21 cellular contexts compared by ENCODE assay signal in the genomic region with DNA sequence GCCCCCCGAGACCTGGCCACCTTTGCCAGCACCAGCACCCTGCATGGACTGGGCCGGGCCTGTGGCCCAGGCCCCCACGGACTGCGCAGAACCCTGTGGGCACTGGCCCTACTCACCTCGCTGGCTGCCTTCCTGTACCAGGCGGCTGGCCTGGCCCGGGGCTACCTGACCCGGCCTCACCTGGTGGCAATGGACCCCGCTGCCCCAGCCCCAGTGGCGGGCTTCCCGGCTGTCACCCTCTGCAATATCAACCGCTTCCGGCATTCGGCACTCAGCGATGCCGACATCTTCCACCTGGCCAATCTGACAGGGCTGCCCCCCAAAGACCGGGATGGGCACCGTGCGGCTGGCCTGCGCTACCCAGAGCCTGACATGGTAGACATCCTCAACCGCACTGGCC. TPM values are rescaled to one million over a fixed set of nuclear protein-coding genes. Genes with fewer than 3 reads are reported as not detected.
A peak's percentile ranks its signal among the peaks of the same experiment; 100 is the strongest.
DNase-seq lines count a peak whose midpoint lies in the region; ATAC-seq, FAIRE-seq and TF ChIP-seq lines count a peak whose summit lies in the region.
"Had no signal": no experiment of that assay in that cellular context is flagged by ENCODE, and none has a peak within 500 bp of the region (broad histone marks: within the 10 kb centered on the region; RNA-seq: fewer than 3 reads in every experiment).

No MANE protein-coding gene starts in this region.

- H2AK5ac ChIP-seq in H1 (ENCODE audit: low read depth, low read length), result no peak overlapping the region

- no peak overlapping the region for H2BK120ac ChIP-seq in H1 (replicated peaks; ENCODE audit: low read depth, low read length)

- H3K4ac ChIP-seq in H1 (replicated peaks; ENCODE audit: insufficient read length, low read depth, low read length), result no peak overlapping the region

- H2BK5ac ChIP-seq in H1 (ENCODE audit: low read depth, low read length), result no peak overlapping the region

- no peak overlapping the region for H4K91ac ChIP-seq in H1 (replicated peaks; ENCODE audit: insufficient read length, low read length)

- no peak for FAIRE-seq in H1 (lab: Jason Lieb, UNC)
- FAIRE-seq: GM12878 had no signal

- no peak overlapping the region for H3K4me2 ChIP-seq in H1 (ENCODE audit: insufficient read depth in 1 of 2, low read depth in 2 of 2, low read length in 2 of 2)

- no peak overlapping the region for H4K5ac ChIP-seq in H1 (ENCODE audit: insufficient read length, low read depth, low read length)

- H3K4me3 Mint-ChIP-seq in T-helper 17 cell (peak overlapping the region; percentile 39), glutamatergic neuron (ENCODE audit: unreplicated experiment) (no peak overlapping the region)
- H3K4me3 Mint-ChIP-seq: CD8-positive, alpha-beta T cell had no signal

- H2AFZ ChIP-seq in H1 (ENCODE audit: low read length), result no peak overlapping the region
- H2AFZ ChIP-seq: GM23338 had no signal

- no peak overlapping the region for H2BK15ac ChIP-seq in H1 (ENCODE audit: low read length)

- H3K27ac Mint-ChIP-seq in T-helper 17 cell (no peak overlapping the region), glutamatergic neuron (ENCODE audit: unreplicated experiment) (no peak overlapping the region)
- H3K27ac Mint-ChIP-seq: CD8-positive, alpha-beta T cell; GM23338 had no signal

- H3K36me3 ChIP-seq in H1 (ENCODE audit: control insufficient read depth in 2 of 4, insufficient read depth in 4 of 4, low read length in 3 of 4), result no peaks in the 10 kb centered on the region

- peaks cover 22% of the 10 kb centered on the region for H3K9me3 Mint-ChIP-seq in glutamatergic neuron (ENCODE audit: unreplicated experiment)
- H3K9me3 Mint-ChIP-seq: CD8-positive, alpha-beta T cell; GM23338 had no signal

- H2BK20ac ChIP-seq in H1 (ENCODE audit: low read length), result no peak overlapping the region

- H3K27me3 Mint-ChIP-seq in T-helper 17 cell (peaks cover 93% of the 10 kb centered on the region), glutamatergic neuron (ENCODE audit: unreplicated experiment) (peaks cover 29% of the 10 kb centered on the region)

- no peak overlapping the region for H3K4me3 ChIP-seq in H1 (ENCODE audit: extremely low read depth in 1 of 4, insufficient read depth in 2 of 4, low read depth in 3 of 4, low read length in 4 of 4)
- H3K4me3 ChIP-seq: GM12878 had no signal

- 91% methylated on average over 18 of the region's 21 CpGs; no CpG with 5 or more reads in 1 of the 2 experiments for WGBS in H1 (ENCODE audit: extremely low coverage in 1 of 2, insufficient coverage in 1 of 2, insufficient read length in 1 of 2, insufficient replicate concordance in 2 of 2, low coverage in 1 of 2, low lambda C conversion rate in 2 of 2, missing lambda C conversion rate in 1 of 2), 2 experiments

- no peak overlapping the region for H3K27ac ChIP-seq in H1 (ENCODE audit: low read depth, low read length)
- H3K27ac ChIP-seq: HL-60, RWPE1 had no signal

- peaks cover 2 to 53% (median 46%) of the 10 kb centered on the region in 4 experiments for H3K27me3 ChIP-seq in H1 (replicated peaks in 1 of 4; ENCODE audit: control insufficient read depth in 3 of 4, extremely low read depth in 1 of 4, insufficient read depth in 3 of 4, low read length in 3 of 4)

- peaks cover 2 to 5% of the 10 kb centered on the region in 2 experiments for H4K20me1 ChIP-seq in H1 (replicated peaks in 1 of 2; ENCODE audit: control insufficient read depth in 1 of 2, insufficient read depth in 2 of 2, low read length in 2 of 2)

- H3K4me1 ChIP-seq in H1 (replicated peaks in 1 of 4; ENCODE audit: control insufficient read depth in 3 of 4, insufficient read depth in 4 of 4, low read length in 3 of 4), result peaks cover 4 to 43% (median 36%) of the 10 kb centered on the region in 4 experiments

- POLR2A ChIA-PET in H1 (lab: Charles Lee; ENCODE audit: partially characterized antibody), result interaction anchor here (11.0 kb wide), 1 partner anchor 23 kb away, joined by 216 read pairs; the partner anchor contains the start of gene GMPPA

- H3K4me1 Mint-ChIP-seq in T-helper 17 cell (peaks cover 24% of the 10 kb centered on the region), glutamatergic neuron (ENCODE audit: low read depth, unreplicated experiment) (peaks cover 58% of the 10 kb centered on the region)

- CTCF ChIA-PET in H1 (lab: Charles Lee; ENCODE audit: partially characterized antibody), result interaction anchor here (1.0 to 113.1 kb wide), 6 partner anchors 7 to 190 kb away, joined by 3 to 7248 read pairs (median 196); partner anchors contain the start of genes DES, GMPPA and SPEG

- H3K14ac ChIP-seq in H1 (ENCODE audit: insufficient read length), result no peak overlapping the region

- TF ChIP-seq EP300 in H1 (IDR thresholded peaks at IDR 0.05; ENCODE audit: borderline replicate concordance in 1 of 2, low read depth in 2 of 2, low read length in 2 of 2), result no peak

- H3K36me3 Mint-ChIP-seq in T-helper 17 cell (ENCODE audit: low read depth), result peaks cover 23% of the 10 kb centered on the region
- no peaks in the 10 kb centered on the region for H3K36me3 Mint-ChIP-seq in glutamatergic neuron (ENCODE audit: unreplicated experiment)
- H3K36me3 Mint-ChIP-seq: CD8-positive, alpha-beta T cell had no signal

- no peak overlapping the region for H3K23ac ChIP-seq in H1 (ENCODE audit: insufficient read length)

- no peak for ATAC-seq in T-helper 17 cell
- ATAC-seq in GM18873 (IDR thresholded peaks at IDR 0.05; ENCODE audit: low FRiP score, unreplicated experiment), result no peak
- ATAC-seq: GM12878, HCT116 had no signal

- no peak overlapping the region for H2BK12ac ChIP-seq in H1 (ENCODE audit: low read depth, low read length)

- TF ChIP-seq RAD21 in H1 (IDR thresholded peaks at IDR 0.05 in 1 of 2, conservative IDR thresholded peaks at IDR 0.05 in 1 of 2; ENCODE audit: low read depth in 2 of 2, low read length in 2 of 2), result no peak

- no peak overlapping the region for H4K8ac ChIP-seq in H1 (ENCODE audit: extremely low read depth, insufficient read depth, low read length)

- no peak for DNase-seq in T-helper 17 cell
- DNase-seq in H1 (ENCODE audit: low read depth in 1 of 2, low spot score in 2 of 2), result no peak
- DNase-seq in retina, result peak; percentile 46
- no peak for DNase-seq in glutamatergic neuron
- DNase-seq: C1 segment of cervical spinal cord, KG1, NCI-H1092, NCI-H1436, NCI-H187 treated with DMSO at 0.1 percent for 48 hours, NCI-H2107, NCI-H2227 treated with DMSO at 0.1 percent for 48 hours, NCI-H510A, NCI-H748 treated with DMSO at 0.1 percent for 48 hours, SHP77 treated with DMSO at 0.1 percent for 48 hours had no signal

- H3K56ac ChIP-seq in H1 (replicated peaks; ENCODE audit: insufficient read length, low read depth, low read length), result no peak overlapping the region

- H3K9me3 ChIP-seq in T-helper 17 cell (ENCODE audit: control insufficient read depth, low read length, poor library complexity, severe bottlenecking), result no peaks in the 10 kb centered on the region
- H3K9me3 ChIP-seq in H1 (ENCODE audit: insufficient read depth in 2 of 2, low read depth in 1 of 2, low read length in 1 of 2), result no peaks in the 10 kb centered on the region

- H3K9ac ChIP-seq in H1 (replicated peaks in 1 of 4; ENCODE audit: extremely low read depth in 1 of 4, low read depth in 3 of 4, low read length in 3 of 4), result no peak overlapping the region

- TF ChIP-seq CTCF in H1 (IDR thresholded peaks at IDR 0.05; ENCODE audit: control extremely low read depth in 1 of 3, insufficient read depth in 1 of 3, low read depth in 1 of 3, low read length in 3 of 3), result no peak
- TF ChIP-seq CTCF in glutamatergic neuron (IDR thresholded peaks at IDR 0.05; ENCODE audit: partially characterized antibody, unreplicated experiment), result no peak

- no peaks in the 10 kb centered on the region for H3K79me1 ChIP-seq in H1 (ENCODE audit: low read depth, low read length)

- TF ChIP-seq POLR2A in H1 (IDR thresholded peaks at IDR 0.05; ENCODE audit: control extremely low read depth in 1 of 2, low read depth in 2 of 2, low read length in 2 of 2), result no peak

- H3K79me2 ChIP-seq in H1 (ENCODE audit: control insufficient read depth in 1 of 2, insufficient read depth in 2 of 2, low read length in 2 of 2), result no peaks in the 10 kb centered on the region

- peaks cover 8% of the 10 kb centered on the region for H3K23me2 ChIP-seq in H1 (ENCODE audit: low read depth, low read length)

- peak overlapping the region; percentile 19 for H3K18ac ChIP-seq in H1 (ENCODE audit: extremely low read depth, low read length)

RNA-seq across cellular contexts. Expression of gene ASIC4, which starts 0.6 kb away (rescaled TPM):
- total RNA-seq in T-helper 17 cell (under 1 TPM in 1 of 2 donors, not detected in 1; 0.13 TPM), glutamatergic neuron (ENCODE audit: unreplicated experiment) (5.4 TPM)
- 0.19 and 0.22 TPM in 2 replicates for total RNA-seq in H1 (2021; fragmentation: NEBNext Ultra II Directional; extraction: Animal tissue kit (Norgen Biotek cat#: 25700))
- polyA plus RNA-seq in H1 (2011; rRNA removed), result 0.12 and 0.30 TPM in 2 replicates
- 0.18 TPM for polyA plus RNA-seq in H1 (2011; cell fraction: cytosol; rRNA removed)
- polyA plus RNA-seq in H1 (2011; cell fraction: nucleus; rRNA removed), result 0.96 TPM
- 0.11 to 0.42 TPM (median 0.36 TPM) in 3 of 4 replicates, not detected in the other for polyA plus RNA-seq in H1 (2012, experiment 1 of 2)
- 0.05 TPM for polyA plus RNA-seq in H1 (2012, experiment 2 of 2)
- 0.06 TPM for polyA plus RNA-seq in H1 (2013, experiment 1 of 2)
- polyA plus RNA-seq in H1 (2013, experiment 2 of 2), result 0.13 TPM
- 0.12 and 0.22 TPM in 2 replicates for polyA minus RNA-seq in H1 (2011; rRNA and poly(A)+ RNA removed)
- not detected for polyA minus RNA-seq in H1 (2011; cell fraction: cytosol; rRNA and poly(A)+ RNA removed)
- 0.50 TPM for polyA minus RNA-seq in H1 (2011; cell fraction: nucleus; rRNA and poly(A)+ RNA removed)
- total RNA-seq: GM12878 had no signal

RNA-seq across cellular contexts. Expression of gene GMPPA, which starts 16.1 kb away (rescaled TPM):
- 10 to 100 TPM; 25.1 to 27.2 TPM for total RNA-seq in T-helper 17 cell
- 34.3 and 35.3 TPM in 2 replicates for total RNA-seq in H1 (2021; fragmentation: NEBNext Ultra II Directional; extraction: Animal tissue kit (Norgen Biotek cat#: 25700))
- polyA plus RNA-seq in H1 (2011; rRNA removed), result 98.8 and 101 TPM in 2 replicates
- 59.0 TPM for polyA plus RNA-seq in H1 (2011; cell fraction: cytosol; rRNA removed)
- 133 TPM for polyA plus RNA-seq in H1 (2011; cell fraction: nucleus; rRNA removed)
- polyA plus RNA-seq in H1 (2012, experiment 1 of 2), result 32.8 to 43.7 TPM (median 41.5 TPM) in 4 replicates
- 53.9 TPM for polyA plus RNA-seq in H1 (2012, experiment 2 of 2)
- 32.4 TPM for polyA plus RNA-seq in H1 (2013, experiment 1 of 2)
- polyA plus RNA-seq in H1 (2013, experiment 2 of 2), result 31.6 TPM
- polyA minus RNA-seq in H1 (2011; rRNA and poly(A)+ RNA removed), result 67.3 and 79.3 TPM in 2 replicates
- 24.6 TPM for polyA minus RNA-seq in H1 (2011; cell fraction: cytosol; rRNA and poly(A)+ RNA removed)
- 26.1 TPM for polyA minus RNA-seq in H1 (2011; cell fraction: nucleus; rRNA and poly(A)+ RNA removed)
- total RNA-seq in glutamatergic neuron (ENCODE audit: unreplicated experiment), result 23.2 TPM

RNA-seq across cellular contexts. Expression of gene CHPF, which starts 28.8 kb away (rescaled TPM):
- total RNA-seq in T-helper 17 cell (10 to 100 TPM in 1 of 2 donors, 1 to 10 TPM in 1; 9.4 to 10.4 TPM), glutamatergic neuron (ENCODE audit: unreplicated experiment) (31.1 TPM)
- total RNA-seq in H1 (2021; fragmentation: NEBNext Ultra II Directional; extraction: Animal tissue kit (Norgen Biotek cat#: 25700)), result 62.9 and 68.1 TPM in 2 replicates
- 67.3 and 103 TPM in 2 replicates for polyA plus RNA-seq in H1 (2011; rRNA removed)
- polyA plus RNA-seq in H1 (2011; cell fraction: cytosol; rRNA removed), result 61.7 TPM
- polyA plus RNA-seq in H1 (2011; cell fraction: nucleus; rRNA removed), result 76.8 TPM
- 33.7 to 59.5 TPM (median 55.7 TPM) in 4 replicates for polyA plus RNA-seq in H1 (2012, experiment 1 of 2)
- 62.7 TPM for polyA plus RNA-seq in H1 (2012, experiment 2 of 2)
- polyA plus RNA-seq in H1 (2013, experiment 1 of 2), result 107 TPM
- polyA plus RNA-seq in H1 (2013, experiment 2 of 2), result 107 TPM
- 17.3 and 20.9 TPM in 2 replicates for polyA minus RNA-seq in H1 (2011; rRNA and poly(A)+ RNA removed)
- polyA minus RNA-seq in H1 (2011; cell fraction: cytosol; rRNA and poly(A)+ RNA removed), result 62.2 TPM
- 38.8 TPM for polyA minus RNA-seq in H1 (2011; cell fraction: nucleus; rRNA and poly(A)+ RNA removed)

RNA-seq across cellular contexts. Expression of gene TMEM198, which starts 29.0 kb away (rescaled TPM):
- total RNA-seq in T-helper 17 cell, result under 1 TPM; 0.42 to 0.77 TPM
- total RNA-seq in H1 (2021; fragmentation: NEBNext Ultra II Directional; extraction: Animal tissue kit (Norgen Biotek cat#: 25700)), result 10.2 and 11.0 TPM in 2 replicates
- 10.4 and 15.4 TPM in 2 replicates for polyA plus RNA-seq in H1 (2011; rRNA removed)
- polyA plus RNA-seq in H1 (2011; cell fraction: cytosol; rRNA removed), result 10.0 TPM
- 19.0 TPM for polyA plus RNA-seq in H1 (2011; cell fraction: nucleus; rRNA removed)
- 7.6 to 11.7 TPM (median 9.4 TPM) in 4 replicates for polyA plus RNA-seq in H1 (2012, experiment 1 of 2)
- polyA plus RNA-seq in H1 (2012, experiment 2 of 2), result 13.6 TPM
- 8.4 TPM for polyA plus RNA-seq in H1 (2013, experiment 1 of 2)
- polyA plus RNA-seq in H1 (2013, experiment 2 of 2), result 8.2 TPM
- polyA minus RNA-seq in H1 (2011; rRNA and poly(A)+ RNA removed), result 4.3 and 6.1 TPM in 2 replicates
- polyA minus RNA-seq in H1 (2011; cell fraction: cytosol; rRNA and poly(A)+ RNA removed), result 7.5 TPM
- 5.6 TPM for polyA minus RNA-seq in H1 (2011; cell fraction: nucleus; rRNA and poly(A)+ RNA removed)
- 40.9 TPM for total RNA-seq in glutamatergic neuron (ENCODE audit: unreplicated experiment)

RNA-seq across cellular contexts. Expression of gene OBSL1, which starts 56.5 kb away (rescaled TPM):
- total RNA-seq in T-helper 17 cell (1 to 10 TPM in 1 of 2 donors, under 1 TPM in 1; 0.67 to 1.1 TPM), glutamatergic neuron (ENCODE audit: unreplicated experiment) (47.9 TPM)
- total RNA-seq in H1 (2021; fragmentation: NEBNext Ultra II Directional; extraction: Animal tissue kit (Norgen Biotek cat#: 25700)), result 127 and 135 TPM in 2 replicates
- polyA plus RNA-seq in H1 (2011; rRNA removed), result 116 and 205 TPM in 2 replicates
- polyA plus RNA-seq in H1 (2011; cell fraction: cytosol; rRNA removed), result 171 TPM
- polyA plus RNA-seq in H1 (2011; cell fraction: nucleus; rRNA removed), result 776 TPM
- 105 to 168 TPM (median 164 TPM) in 4 replicates for polyA plus RNA-seq in H1 (2012, experiment 1 of 2)
- 108 TPM for polyA plus RNA-seq in H1 (2012, experiment 2 of 2)
- 76.8 TPM for polyA plus RNA-seq in H1 (2013, experiment 1 of 2)
- polyA plus RNA-seq in H1 (2013, experiment 2 of 2), result 67.6 TPM
- polyA minus RNA-seq in H1 (2011; rRNA and poly(A)+ RNA removed), result 64.9 and 94.5 TPM in 2 replicates
- 91.4 TPM for polyA minus RNA-seq in H1 (2011; cell fraction: cytosol; rRNA and poly(A)+ RNA removed)
- 160 TPM for polyA minus RNA-seq in H1 (2011; cell fraction: nucleus; rRNA and poly(A)+ RNA removed)
